In the genomic region with DNA sequence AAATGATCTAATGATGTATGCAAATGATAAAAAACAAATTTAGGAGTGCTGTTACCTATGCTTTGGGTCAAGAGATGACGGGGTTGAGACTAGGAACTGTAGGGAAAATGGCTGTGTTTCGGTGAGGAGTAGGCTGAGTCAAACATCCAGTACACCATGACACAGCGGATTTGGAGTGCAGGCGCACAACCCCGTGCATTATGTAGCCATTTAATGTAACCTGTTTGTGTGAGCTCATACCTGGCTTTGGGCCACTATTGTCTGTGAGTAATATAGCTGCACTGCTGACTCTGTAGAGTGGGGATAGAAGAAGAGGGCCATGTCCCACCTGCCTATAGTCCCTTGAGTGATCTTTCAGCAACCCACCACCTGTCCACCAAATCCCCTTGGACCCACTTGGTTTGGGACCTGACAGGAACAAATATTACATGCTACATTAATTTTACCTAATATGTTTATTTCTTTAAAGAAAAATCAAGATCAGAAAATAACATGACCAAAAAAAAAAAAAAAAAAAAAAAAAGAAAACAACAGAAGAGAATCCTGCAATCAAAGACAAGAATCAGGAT, we compare ENCODE assay signal across 1 cellular context.
A peak's percentile ranks its signal among the peaks of the same experiment; 100 is the strongest.
TF ChIP-seq lines count a peak whose summit lies in the region.

No MANE protein-coding gene starts in this region.

TF ChIP-seq in H1, 55 proteins besides CTCF, POLR2A, EP300 and RAD21:
- no peak for TF ChIP-seq SIX5 (IDR thresholded peaks at IDR 0.05; ENCODE audit: low read depth, low read length)
- no peak for TF ChIP-seq ASH2L (IDR thresholded peaks at IDR 0.05; ENCODE audit: low read length)
- TF ChIP-seq POLR2AphosphoS5 (IDR thresholded peaks at IDR 0.05; ENCODE audit: low read depth, low read length) = no peak
- TF ChIP-seq YY1 (IDR thresholded peaks at IDR 0.05; ENCODE audit: low read depth, low read length) = 0 out of 2 replicates have a peak, but pooled peaks have one; percentile 11
- TF ChIP-seq JUN (IDR thresholded peaks at IDR 0.05; ENCODE audit: low read depth, low read length) = no peak
